Comparison of ENCODE assay signal across 10 cellular contexts in genomic region chr6:56690519-56691200, GRCh38. TPM values are rescaled to one million over a fixed set of nuclear protein-coding genes. Genes with fewer than 3 reads are reported as not detected.
DNase-seq lines count a peak whose midpoint lies in the region; ATAC-seq, FAIRE-seq and TF ChIP-seq lines count a peak whose summit lies in the region.
"Had no signal": no experiment of that assay in that cellular context is flagged by ENCODE, and none has a peak within 500 bp of the region (broad histone marks: within the 10 kb centered on the region; RNA-seq: fewer than 3 reads in every experiment).

No MANE protein-coding gene starts in this region.

- H3K36me3 Mint-ChIP-seq in T-helper 17 cell (ENCODE audit: low read depth) = no peaks in the 10 kb centered on the region
- H3K36me3 Mint-ChIP-seq in naive thymus-derived CD8-positive, alpha-beta T cell = no peaks in the 10 kb centered on the region

- TF ChIP-seq POLR2A in body of pancreas (IDR thresholded peaks at IDR 0.05) = no peak

- peak; percentile 80 for DNase-seq in HS-5 (ENCODE audit: low read depth)
- no peak for DNase-seq in body of pancreas
- DNase-seq in kidney = no peak
- no peak for DNase-seq in substantia nigra (lab: John Stamatoyannopoulos, UW)
- no peak for DNase-seq in NCI-H2227 (lab: John Stamatoyannopoulos, UW; ENCODE audit: unreplicated experiment)
- no peak for DNase-seq in T-helper 17 cell
- DNase-seq in naive thymus-derived CD8-positive, alpha-beta T cell = no peak
- DNase-seq: activated CD8-positive, alpha-beta T cell treated with anti-CD3 and anti-CD28 coated beads for 36 hours had no signal

- no peak overlapping the region for H3K4me3 ChIP-seq in body of pancreas
- peak overlapping the region; percentile 53 to 60 for H3K4me3 ChIP-seq in kidney (ENCODE audit: low read length in 2 of 2)

- FAIRE-seq in kidney (lab: Jason Lieb, UNC) = no peak

- H3K9me3 Mint-ChIP-seq in naive thymus-derived CD8-positive, alpha-beta T cell = no peaks in the 10 kb centered on the region
- H3K9me3 Mint-ChIP-seq: activated CD8-positive, alpha-beta T cell treated with anti-CD3 and anti-CD28 coated beads for 36 hours had no signal

- peak; percentile 26 for ATAC-seq in body of pancreas
- ATAC-seq in HG02870 (IDR thresholded peaks at IDR 0.05; ENCODE audit: unreplicated experiment) = no peak
- no peak for ATAC-seq in T-helper 17 cell
- no peak for ATAC-seq in naive thymus-derived CD8-positive, alpha-beta T cell
- ATAC-seq: activated CD8-positive, alpha-beta T cell treated with anti-CD3 and anti-CD28 coated beads for 36 hours; HCT116 had no signal

- H3K9ac ChIP-seq in kidney (ENCODE audit: low read length in 2 of 2) = no peak overlapping the region

- H3K27ac Mint-ChIP-seq in T-helper 17 cell = no peak overlapping the region
- H3K27ac Mint-ChIP-seq in naive thymus-derived CD8-positive, alpha-beta T cell = no peak overlapping the region
- H3K27ac Mint-ChIP-seq: activated CD8-positive, alpha-beta T cell treated with anti-CD3 and anti-CD28 coated beads for 36 hours had no signal

- H3K9me3 ChIP-seq in body of pancreas (no peaks in the 10 kb centered on the region), kidney (ENCODE audit: control insufficient read depth in 1 of 2, low read length in 2 of 2) (no peaks in the 10 kb centered on the region), T-helper 17 cell (ENCODE audit: control insufficient read depth, low read length, poor library complexity, severe bottlenecking) (no peaks in the 10 kb centered on the region)

- 34 to 36% methylated on average over 4 of the region's 4 CpGs for WGBS in body of pancreas, 2 donors

- peaks cover 2% of the 10 kb centered on the region for H3K4me1 Mint-ChIP-seq in T-helper 17 cell
- H3K4me1 Mint-ChIP-seq in naive thymus-derived CD8-positive, alpha-beta T cell = no peaks in the 10 kb centered on the region

- POLR2A ChIA-PET in naive thymus-derived CD8-positive, alpha-beta T cell (lab: Charles Lee) = no interaction called here

- no peak overlapping the region for H3K4me3 Mint-ChIP-seq in T-helper 17 cell
- no peak overlapping the region for H3K4me3 Mint-ChIP-seq in naive thymus-derived CD8-positive, alpha-beta T cell
- H3K4me3 Mint-ChIP-seq: activated CD8-positive, alpha-beta T cell treated with anti-CD3 and anti-CD28 coated beads for 36 hours had no signal

- no peaks in the 10 kb centered on the region for H3K27me3 ChIP-seq in body of pancreas

- H3K27ac ChIP-seq in body of pancreas = peak overlapping the region in 3 of 4 donors; percentile 54 to 73 (median 64)
- peak overlapping the region; percentile 8 to 50 for H3K27ac ChIP-seq in kidney (ENCODE audit: low read depth in 2 of 2, low read length in 2 of 2)
- peak overlapping the region; percentile 88 for H3K27ac ChIP-seq in substantia nigra (ENCODE audit: low read depth, low read length, poor library complexity, severe bottlenecking)

- intact Hi-C loops in body of pancreas (cut with DNase I) = loop anchor here (10.0 kb wide), 1 partner anchor 46 kb away; the partner anchor contains the start of gene DST
- intact Hi-C loops in kidney (cut with DNase I) = loop anchor here (10.0 kb wide), 1 partner anchor 56 kb away; no protein-coding TSS in a partner anchor

- no peaks in the 10 kb centered on the region for H3K27me3 Mint-ChIP-seq in T-helper 17 cell
- no peaks in the 10 kb centered on the region for H3K27me3 Mint-ChIP-seq in naive thymus-derived CD8-positive, alpha-beta T cell
- H3K27me3 Mint-ChIP-seq: activated CD8-positive, alpha-beta T cell treated with anti-CD3 and anti-CD28 coated beads for 36 hours had no signal

- no peak for TF ChIP-seq CTCF in body of pancreas (IDR thresholded peaks at IDR 0.05)
- TF ChIP-seq CTCF in kidney (IDR thresholded peaks at IDR 0.05; ENCODE audit: borderline replicate concordance, extremely low read depth, insufficient read depth) = no peak

- H3K36me3 ChIP-seq in body of pancreas (replicated peaks in 1 of 2; ENCODE audit: insufficient read depth in 1 of 2, low read depth in 2 of 2) (no peaks in the 10 kb centered on the region), kidney (ENCODE audit: control insufficient read depth in 1 of 2, insufficient read depth in 2 of 2, low read length in 2 of 2) (no peaks in the 10 kb centered on the region)

- H3K4me1 ChIP-seq in body of pancreas (peaks cover 11% of the 10 kb centered on the region), kidney (ENCODE audit: control insufficient read depth in 1 of 2, insufficient read depth in 1 of 2, low read depth in 1 of 2, low read length in 2 of 2) (peaks cover 0 to 3% of the 10 kb centered on the region in 2 donors)

RNA-seq across cellular contexts. Expression of gene DST, which starts 48.0 kb away (rescaled TPM):
- total RNA-seq in body of pancreas (100 to 1,000 TPM; 105 to 117 TPM), kidney (259 TPM), T-helper 17 cell (10 to 100 TPM; 12.6 to 29.6 TPM)
- 68.2 TPM for polyA plus RNA-seq in kidney (ENCODE audit: insufficient read depth, low read depth, low replicate concordance)
- 1 to 10 TPM in 1 of 2 experiments, under 1 TPM in 1; 0.74 to 1.0 TPM for total RNA-seq in naive thymus-derived CD8-positive, alpha-beta T cell
- under 1 TPM in 1 of 3 donors, not detected in 2; 0.79 TPM for polyA plus RNA-seq in naive thymus-derived CD8-positive, alpha-beta T cell

Comparison
In these comparisons a context has a peak if more than half of its experiments do, and no peak if none do; other contexts are left out.
1. H3K27ac ChIP-seq: peak in every context shown above with its lines; median percentile 88 in substantia nigra; 64 in body of pancreas; 29 in kidney.
2. H3K4me3 ChIP-seq: peak in kidney (2 of 2); none in body of pancreas (0 of 2).
3. RNA of gene DST, which starts 48.0 kb away (total RNA-seq): 259 TPM in kidney (single experiment), 105 to 117 TPM in body of pancreas and 12.6 to 29.6 TPM in T-helper 17 cell; 0.74 to 1.0 TPM in naive thymus-derived CD8-positive, alpha-beta T cell; every median in the first group is over 4 times any median in the second.